Comparison of ENCODE assay signal across 8 cellular contexts in genomic region chr1:234960722-234961467, GRCh38.
A peak's percentile ranks its signal among the peaks of the same experiment; 100 is the strongest.
DNase-seq lines count a peak whose midpoint lies in the region; FAIRE-seq and TF ChIP-seq lines count a peak whose summit lies in the region.

No MANE protein-coding gene starts in this region.

- peak overlapping the region; percentile 98 for H3K27ac Mint-ChIP-seq in activated CD4-positive, alpha-beta memory T cell treated with anti-CD3 and anti-CD28 coated beads for 36 hours

- H3K4me3 Mint-ChIP-seq in activated CD4-positive, alpha-beta memory T cell treated with anti-CD3 and anti-CD28 coated beads for 36 hours: no peak overlapping the region

- intact Hi-C loops in activated CD4-positive, alpha-beta memory T cell treated with anti-CD3 and anti-CD28 coated beads for 36 hours (cut with micrococcal nuclease): no loop called here
- intact Hi-C loops in kidney (cut with DNase I): no loop called here

- H3K4me1 Mint-ChIP-seq in activated CD4-positive, alpha-beta memory T cell treated with anti-CD3 and anti-CD28 coated beads for 36 hours (ENCODE audit: low read depth): peaks cover 80% of the 10 kb centered on the region

- no peak overlapping the region for H3K9ac ChIP-seq in kidney (ENCODE audit: low read length in 2 of 2)

- H3K27me3 Mint-ChIP-seq in activated CD4-positive, alpha-beta memory T cell treated with anti-CD3 and anti-CD28 coated beads for 36 hours: no peaks in the 10 kb centered on the region

- POLR2A ChIA-PET in activated CD4-positive, alpha-beta memory T cell treated with anti-CD3 and anti-CD28 coated beads for 36 hours (lab: Charles Lee): interaction anchor here (0.6 to 0.8 kb wide), 2 partner anchors 9 to 82 kb away, joined by 3 read pairs; no protein-coding TSS in a partner anchor

- no peak overlapping the region for H3K4me3 ChIP-seq in kidney (ENCODE audit: low read length in 2 of 2)

- DNase-seq in SKM-1 treated with dmso at 0.1 percent for 144 hours (lab: John Stamatoyannopoulos, UW; ENCODE audit: unreplicated experiment) (peak; percentile 56), SKM-1 (lab: John Stamatoyannopoulos, UW; ENCODE audit: unreplicated experiment) (no peak), kidney (no peak), GM19238 (ENCODE audit: insufficient read length, low spot score) (no peak), NCI-H2029 (lab: John Stamatoyannopoulos, UW) (no peak)
- DNase-seq in activated CD4-positive, alpha-beta memory T cell treated with anti-CD3 and anti-CD28 coated beads for 36 hours: peak; percentile 16
- DNase-seq in NK-92 treated with Interleukin-12 subunit alpha and Interleukin-12 subunit beta, amount 100 ng/mL, for 24 hours (lab: John Stamatoyannopoulos, UW): no peak

- peaks cover 53 to 75% of the 10 kb centered on the region in 2 donors for H3K4me1 ChIP-seq in kidney (ENCODE audit: control insufficient read depth in 1 of 2, insufficient read depth in 1 of 2, low read depth in 1 of 2, low read length in 2 of 2)

- H3K27ac ChIP-seq in kidney (ENCODE audit: low read depth in 2 of 2, low read length in 2 of 2): peak overlapping the region; percentile 81 to 86
- peak overlapping the region; percentile 28 for H3K27ac ChIP-seq in temporal lobe (ENCODE audit: low read depth, low read length)

- H3K36me3 ChIP-seq in kidney (ENCODE audit: control insufficient read depth in 1 of 2, insufficient read depth in 2 of 2, low read length in 2 of 2): no peaks in the 10 kb centered on the region

- H3K36me3 Mint-ChIP-seq in activated CD4-positive, alpha-beta memory T cell treated with anti-CD3 and anti-CD28 coated beads for 36 hours: peaks cover 9% of the 10 kb centered on the region

- H3K9me3 ChIP-seq in kidney (ENCODE audit: control insufficient read depth in 1 of 2, low read length in 2 of 2): no peaks in the 10 kb centered on the region

- no peaks in the 10 kb centered on the region for H3K9me3 Mint-ChIP-seq in activated CD4-positive, alpha-beta memory T cell treated with anti-CD3 and anti-CD28 coated beads for 36 hours

- FAIRE-seq in kidney (lab: Jason Lieb, UNC): no peak

- CTCF ChIA-PET in activated CD4-positive, alpha-beta memory T cell treated with anti-CD3 and anti-CD28 coated beads for 36 hours (lab: Charles Lee): no interaction called here

- no peak for TF ChIP-seq CTCF in kidney (IDR thresholded peaks at IDR 0.05; ENCODE audit: borderline replicate concordance, extremely low read depth, insufficient read depth)

Comparison
In these comparisons a context has a peak if more than half of its experiments do, and no peak if none do; other contexts are left out.
1. DNase-seq: peak in SKM-1 treated with dmso at 0.1 percent for 144 hours (single experiment) and activated CD4-positive, alpha-beta memory T cell treated with anti-CD3 and anti-CD28 coated beads for 36 hours (single experiment); none in SKM-1 (single experiment), kidney (single experiment), NK-92 treated with Interleukin-12 subunit alpha and Interleukin-12 subunit beta, amount 100 ng/mL, for 24 hours (single experiment), GM19238 (single experiment) and NCI-H2029 (single experiment).